ENCODE assay signal across 18 cellular contexts in genomic region chr20:63321148-63321831, GRCh38. TPM values are rescaled to one million over a fixed set of nuclear protein-coding genes. Genes with fewer than 3 reads are reported as not detected.
DNase-seq lines count a peak whose midpoint lies in the region; ATAC-seq and TF ChIP-seq lines count a peak whose summit lies in the region.
"Had no signal": no experiment of that assay in that cellular context is flagged by ENCODE, and none has a peak within 500 bp of the region (broad histone marks: within the 10 kb centered on the region; RNA-seq: fewer than 3 reads in every experiment).

No MANE protein-coding gene starts in this region.

- TF ChIP-seq CTCF in CD14-positive monocyte (IDR thresholded peaks at IDR 0.05) (no peak), heart left ventricle (IDR thresholded peaks at IDR 0.05) (no peak), esophagus squamous epithelium (IDR thresholded peaks at IDR 0.05) (no peak)

- 48 to 63% (median 58%) methylated on average over 10 to 20 of the region's 20 CpGs for WGBS in heart left ventricle, 4 donors
- WGBS in esophagus squamous epithelium, 2 donors, result no CpG with 5 or more reads among the region's 20 CpGs

- intact Hi-C loops in CD14-positive monocyte (cut with micrococcal nuclease) (no loop called here), heart left ventricle (cut with DNase I) (no loop called here), esophagus squamous epithelium (cut with DNase I) (no loop called here)

- TF ChIP-seq POLR2A in heart left ventricle (IDR thresholded peaks at IDR 0.05) (no peak), esophagus squamous epithelium (IDR thresholded peaks at IDR 0.05) (no peak)

- H3K9me3 ChIP-seq in adipocyte (ENCODE audit: control insufficient read depth, low read length) (no peaks in the 10 kb centered on the region), heart left ventricle (no peaks in the 10 kb centered on the region), esophagus squamous epithelium (no peaks in the 10 kb centered on the region)

- H3K36me3 ChIP-seq in adipocyte (ENCODE audit: control insufficient read depth, insufficient read depth, low read length, severe bottlenecking) (no peaks in the 10 kb centered on the region), heart left ventricle (no peaks in the 10 kb centered on the region), esophagus squamous epithelium (no peaks in the 10 kb centered on the region)

- peaks cover 0 to 4% (median 1%) of the 10 kb centered on the region in 7 donors for H3K9me3 Mint-ChIP-seq in CD14-positive monocyte
- H3K9me3 Mint-ChIP-seq: activated CD8-positive, alpha-beta T cell treated with anti-CD3 and anti-CD28 coated beads for 36 hours; stimulated activated memory B cell treated with anti-CD40 and anti-IgM and Interleukin-4, amounts not matched to agents 10 μg/mL and 1 μg/mL and 100 μg/mL, for 72 hours had no signal

- no peak overlapping the region for H3K4me3 Mint-ChIP-seq in CD14-positive monocyte
- H3K4me3 Mint-ChIP-seq: activated CD8-positive, alpha-beta T cell treated with anti-CD3 and anti-CD28 coated beads for 36 hours; stimulated activated memory B cell treated with anti-CD40 and anti-IgM and Interleukin-4, amounts not matched to agents 10 μg/mL and 1 μg/mL and 100 μg/mL, for 72 hours had no signal

- H3K27me3 Mint-ChIP-seq in CD14-positive monocyte (ENCODE audit: low read depth in 3 of 3), result peaks cover 3 to 12% (median 11%) of the 10 kb centered on the region in 3 donors
- H3K27me3 Mint-ChIP-seq: activated CD8-positive, alpha-beta T cell treated with anti-CD3 and anti-CD28 coated beads for 36 hours had no signal

- H3K27ac ChIP-seq in heart left ventricle (no peak overlapping the region), esophagus squamous epithelium (no peak overlapping the region)
- H3K27ac ChIP-seq: C4-2B, epithelial cell of prostate had no signal

- H3K4me3 ChIP-seq in adipocyte (ENCODE audit: low read length) (no peak overlapping the region), heart left ventricle (no peak overlapping the region), esophagus squamous epithelium (no peak overlapping the region)

- H3K27ac Mint-ChIP-seq in CD14-positive monocyte, result no peak overlapping the region
- H3K27ac Mint-ChIP-seq: activated CD8-positive, alpha-beta T cell treated with anti-CD3 and anti-CD28 coated beads for 36 hours; stimulated activated memory B cell treated with anti-CD40 and anti-IgM and Interleukin-4, amounts not matched to agents 10 μg/mL and 1 μg/mL and 100 μg/mL, for 72 hours had no signal

- peak in 3 of 4 donors; percentile 60 to 88 (median 72) for ATAC-seq in heart left ventricle
- ATAC-seq: activated CD8-positive, alpha-beta T cell treated with anti-CD3 and anti-CD28 coated beads for 36 hours; stimulated activated memory B cell treated with anti-CD40 and anti-IgM and Interleukin-4, amounts not matched to agents 10 μg/mL and 1 μg/mL and 100 μg/mL, for 72 hours had no signal

- H3K4me1 ChIP-seq in adipocyte (ENCODE audit: control insufficient read depth, insufficient read depth, low read length) (no peaks in the 10 kb centered on the region), heart left ventricle (no peaks in the 10 kb centered on the region), esophagus squamous epithelium (peaks cover 0 to 6% (median 0%) of the 10 kb centered on the region in 3 donors)

- H3K4me1 Mint-ChIP-seq in CD14-positive monocyte, result no peaks in the 10 kb centered on the region
- H3K4me1 Mint-ChIP-seq: stimulated activated memory B cell treated with anti-CD40 and anti-IgM and Interleukin-4, amounts not matched to agents 10 μg/mL and 1 μg/mL and 100 μg/mL, for 72 hours had no signal

- H3K27me3 ChIP-seq in adipocyte (replicated peaks; ENCODE audit: control insufficient read depth, insufficient read depth, low read length), result peaks cover 38% of the 10 kb centered on the region
- H3K27me3 ChIP-seq in heart left ventricle, result peaks cover 0 to 33% (median 0%) of the 10 kb centered on the region in 9 donors
- H3K27me3 ChIP-seq in esophagus squamous epithelium, result peaks cover 0 to 80% (median 0%) of the 10 kb centered on the region in 4 donors

- DNase-seq in CD14-positive monocyte (ENCODE audit: low spot score), result peak; percentile 31
- peak; percentile 22 for DNase-seq in adipocyte (ENCODE audit: low read depth)
- DNase-seq in heart left ventricle, result peak; percentile 46 to 78 (median 74)
- peak; percentile 54 for DNase-seq in occipital lobe (lab: John Stamatoyannopoulos, UW)
- no peak for DNase-seq in NK-92 treated with Interleukin-12 subunit alpha and Interleukin-12 subunit beta, amount 100 ng/mL, for 24 hours (lab: John Stamatoyannopoulos, UW)
- DNase-seq in esophagus squamous epithelium (lab: John Stamatoyannopoulos, UW), result no peak
- no peak for DNase-seq in SKM-1 treated with dmso at 0.1 percent for 144 hours (lab: John Stamatoyannopoulos, UW; ENCODE audit: unreplicated experiment)
- DNase-seq in DMS114 treated with DMSO at 0.1 percent for 48 hours (lab: John Stamatoyannopoulos, UW; ENCODE audit: unreplicated experiment), result no peak
- DNase-seq: activated CD8-positive, alpha-beta T cell treated with anti-CD3 and anti-CD28 coated beads for 36 hours; activated gamma-delta T cell; KBM-7; NCI-H1417 treated with DMSO at 0.1 percent for 48 hours; NCI-H510A; stimulated activated CD4-positive, alpha-beta T cell treated with anti-CD3 and anti-CD28 coated beads, Interleukin-4, amount 100 ng/mL, for 24 hours had no signal

- H3K36me3 Mint-ChIP-seq in CD14-positive monocyte, result no peaks in the 10 kb centered on the region
- H3K36me3 Mint-ChIP-seq: stimulated activated memory B cell treated with anti-CD40 and anti-IgM and Interleukin-4, amounts not matched to agents 10 μg/mL and 1 μg/mL and 100 μg/mL, for 72 hours had no signal

- no peak overlapping the region for H3K9ac ChIP-seq in adipocyte (ENCODE audit: low read length)

RNA-seq across cellular contexts. Expression of gene COL20A1, which starts 28.3 kb away (rescaled TPM):
- not detected for polyA plus RNA-seq in CD14-positive monocyte
- not detected for total RNA-seq in heart left ventricle
- polyA plus RNA-seq in heart left ventricle, result not detected
- total RNA-seq in occipital lobe, result 3.0 TPM
- total RNA-seq in esophagus squamous epithelium, result not detected
- total RNA-seq: T-helper 2 cell treated with Interferon-gamma antibody and Interleukin-4, amounts not matched to agents 100 ng/mL and 5 ng/mL, for 36 hours had no signal

RNA-seq across cellular contexts. Expression of gene CHRNA4, which starts 39.9 kb away (rescaled TPM):
- not detected for polyA plus RNA-seq in CD14-positive monocyte
- 1 to 10 TPM in 2 of 9 donors, under 1 TPM in 2, not detected in 5; 0.16 to 1.5 (median 0.81) TPM for total RNA-seq in heart left ventricle
- polyA plus RNA-seq in heart left ventricle, result under 1 TPM; 0.06 to 0.23 TPM
- total RNA-seq in occipital lobe, result 7.8 TPM
- not detected for total RNA-seq in esophagus squamous epithelium
- total RNA-seq: activated CD8-positive, alpha-beta T cell treated with anti-CD3 and anti-CD28 coated beads for 36 hours; T-helper 2 cell treated with Interferon-gamma antibody and Interleukin-4, amounts not matched to agents 100 ng/mL and 5 ng/mL, for 36 hours had no signal

RNA-seq across cellular contexts. Expression of gene ARFGAP1, which starts 48.7 kb away (rescaled TPM):
- polyA plus RNA-seq in CD14-positive monocyte, result 10 to 100 TPM; 11.2 to 14.1 TPM
- 10 to 100 TPM; 14.3 to 51.6 (median 29.2) TPM for total RNA-seq in heart left ventricle
- 10 to 100 TPM; 41.8 to 43.8 TPM for polyA plus RNA-seq in heart left ventricle
- total RNA-seq in occipital lobe, result 28.1 TPM
- total RNA-seq in esophagus squamous epithelium, result 10 to 100 TPM; 18.4 to 37.4 (median 30.7) TPM

Comparison
In these comparisons a context has a peak if more than half of its experiments do, and no peak if none do; other contexts are left out.
1. DNase-seq: peak in CD14-positive monocyte (single experiment), adipocyte (single experiment), heart left ventricle (5 of 5) and occipital lobe (single experiment); none in NK-92 treated with Interleukin-12 subunit alpha and Interleukin-12 subunit beta, amount 100 ng/mL, for 24 hours (single experiment), esophagus squamous epithelium (single experiment), SKM-1 treated with dmso at 0.1 percent for 144 hours (single experiment) and DMS114 treated with DMSO at 0.1 percent for 48 hours (single experiment).